22 cellular contexts compared by ENCODE assay signal in genomic region chr3:181851063-181851462, GRCh38.
DNase-seq lines count a peak whose midpoint lies in the region; ATAC-seq, FAIRE-seq and TF ChIP-seq lines count a peak whose summit lies in the region.
"Had no signal": no experiment of that assay in that cellular context is flagged by ENCODE, and none has a peak within 500 bp of the region (broad histone marks: within the 10 kb centered on the region; RNA-seq: fewer than 3 reads in every experiment).

No MANE protein-coding gene starts in this region.

- CTCF ChIA-PET in A549 (lab: Yijun Ruan, JAX) = no interaction called here

- peak overlapping the region; percentile 69 for H3K4me2 ChIP-seq in A549

- no peak for TF ChIP-seq RAD21 in A549 (conservative IDR thresholded peaks at IDR 0.05 in 1 of 2, IDR thresholded peaks at IDR 0.05 in 1 of 2)

- WGBS in A549 (ENCODE audit: missing lambda C conversion rate) = under 1% methylated on average over 4 of the region's 4 CpGs

- no peaks in the 10 kb centered on the region for H3K9me3 Mint-ChIP-seq in endothelial cell (ENCODE audit: unreplicated experiment)
- H3K9me3 Mint-ChIP-seq: activated CD4-positive, alpha-beta T cell treated with anti-CD3 and anti-CD28 coated beads, Interleukin-2, amount 10 ng/mL, durations not matched to agents 24 days and 14 days; endodermal cell; stimulated activated naive CD8-positive, alpha-beta T cell treated with anti-CD3 and anti-CD28 coated beads, Interleukin-15, amount 100 ng/mL, for 72 hours had no signal

- H3K4me3 ChIP-seq in A549 = no peak overlapping the region; the same call in 2 of the 3 replicates
- H3K4me3 ChIP-seq in left lung = no peak overlapping the region
- H3K4me3 ChIP-seq: uterus had no signal

- TF ChIP-seq EP300 in A549 (IDR thresholded peaks at IDR 0.05) = peak; percentile 33 to 66; a peak in 3 of 5 replicates

- no peak overlapping the region for H3K27ac Mint-ChIP-seq in endothelial cell (ENCODE audit: unreplicated experiment)
- H3K27ac Mint-ChIP-seq: activated CD4-positive, alpha-beta T cell treated with anti-CD3 and anti-CD28 coated beads, Interleukin-2, amount 10 ng/mL, durations not matched to agents 24 days and 14 days; activated naive CD4-positive, alpha-beta T cell treated with anti-CD3 and anti-CD28 coated beads for 36 hours; CD8-positive, alpha-beta T cell; endodermal cell; IgD-negative memory B cell; stimulated activated naive CD8-positive, alpha-beta T cell treated with anti-CD3 and anti-CD28 coated beads, Interleukin-15, amount 100 ng/mL, for 72 hours had no signal

- peaks cover 17% of the 10 kb centered on the region for H3K4me1 ChIP-seq in A549
- no peaks in the 10 kb centered on the region for H3K4me1 ChIP-seq in left lung
- H3K4me1 ChIP-seq: uterus had no signal

- peak in 1 of 2 experiments; percentile 66 for DNase-seq in A549 (ENCODE audit: low read depth in 1 of 2, low spot score in 1 of 2)
- DNase-seq in HPDE6-E6E7 (ENCODE audit: extremely low spot score) = peak; percentile 14
- DNase-seq in NCI-H69 (lab: John Stamatoyannopoulos, UW) = peak; percentile 92
- no peak for DNase-seq in left lung
- no peak for DNase-seq in SK-N-DZ (ENCODE audit: low spot score)
- no peak for DNase-seq in endothelial cell (ENCODE audit: low spot score)
- DNase-seq in GM19239 (ENCODE audit: insufficient read length, low spot score) = no peak
- DNase-seq: activated CD4-positive, alpha-beta T cell treated with anti-CD3 and anti-CD28 coated beads, Interleukin-2, amount 10 ng/mL, durations not matched to agents 24 days and 14 days; activated CD8-positive, alpha-beta memory T cell treated with anti-CD3 and anti-CD28 coated beads, Interleukin-2, amount 50 U/mL, for 48 hours; activated naive CD4-positive, alpha-beta T cell treated with anti-CD3 and anti-CD28 coated beads for 36 hours; CD8-positive, alpha-beta T cell; endodermal cell; left colon; NCI-H526; stimulated activated naive CD8-positive, alpha-beta T cell treated with anti-CD3 and anti-CD28 coated beads, Interleukin-15, amount 100 ng/mL, for 72 hours; SW 1271; uterus had no signal

- no peaks in the 10 kb centered on the region for H3K36me3 ChIP-seq in left lung
- H3K36me3 ChIP-seq: uterus had no signal

- H3K4me3 Mint-ChIP-seq in endothelial cell (ENCODE audit: unreplicated experiment) = no peak overlapping the region
- H3K4me3 Mint-ChIP-seq: activated CD4-positive, alpha-beta T cell treated with anti-CD3 and anti-CD28 coated beads, Interleukin-2, amount 10 ng/mL, durations not matched to agents 24 days and 14 days; activated naive CD4-positive, alpha-beta T cell treated with anti-CD3 and anti-CD28 coated beads for 36 hours; CD8-positive, alpha-beta T cell; endodermal cell; IgD-negative memory B cell; stimulated activated naive CD8-positive, alpha-beta T cell treated with anti-CD3 and anti-CD28 coated beads, Interleukin-15, amount 100 ng/mL, for 72 hours had no signal

- POLR2A ChIA-PET in A549 (lab: Yijun Ruan, JAX) = interaction anchor here (1.0 kb wide), 2 partner anchors 9 to 138 kb away, joined by 3 read pairs; no protein-coding TSS in a partner anchor

- FAIRE-seq in A549 (lab: Jason Lieb, UNC) (no peak), GM19239 (lab: Jason Lieb, UNC) (no peak)
- FAIRE-seq: RCC 7860, TTC549 had no signal

- peaks cover 1% of the 10 kb centered on the region for H3K27me3 Mint-ChIP-seq in endothelial cell (ENCODE audit: unreplicated experiment)
- H3K27me3 Mint-ChIP-seq: activated CD4-positive, alpha-beta T cell treated with anti-CD3 and anti-CD28 coated beads, Interleukin-2, amount 10 ng/mL, durations not matched to agents 24 days and 14 days; IgD-negative memory B cell; stimulated activated naive CD8-positive, alpha-beta T cell treated with anti-CD3 and anti-CD28 coated beads, Interleukin-15, amount 100 ng/mL, for 72 hours had no signal

- TF ChIP-seq CTCF in A549 (IDR thresholded peaks at IDR 0.05) (no peak), left lung (IDR thresholded peaks at IDR 0.05) (no peak), endothelial cell (IDR thresholded peaks at IDR 0.05; ENCODE audit: unreplicated experiment) (no peak)

- H3K27me3 ChIP-seq in left lung = no peaks in the 10 kb centered on the region
- H3K27me3 ChIP-seq: uterus had no signal

- no peak for TF ChIP-seq POLR2A in A549 (IDR thresholded peaks at IDR 0.05; ENCODE audit: low read length)

- H3K36me3 Mint-ChIP-seq in endothelial cell (ENCODE audit: low read depth, unreplicated experiment) = no peaks in the 10 kb centered on the region
- H3K36me3 Mint-ChIP-seq: CD8-positive, alpha-beta T cell; IgD-negative memory B cell had no signal

- no peaks in the 10 kb centered on the region for H3K4me1 Mint-ChIP-seq in endothelial cell (ENCODE audit: unreplicated experiment)
- H3K4me1 Mint-ChIP-seq: activated CD4-positive, alpha-beta T cell treated with anti-CD3 and anti-CD28 coated beads, Interleukin-2, amount 10 ng/mL, durations not matched to agents 24 days and 14 days; stimulated activated naive CD8-positive, alpha-beta T cell treated with anti-CD3 and anti-CD28 coated beads, Interleukin-15, amount 100 ng/mL, for 72 hours had no signal

- ATAC-seq in A549 (peak; percentile 34 to 88; a peak in 3 of 6 replicates), left lung (peak; percentile 92), HG03025 (IDR thresholded peaks at IDR 0.05; ENCODE audit: low FRiP score, unreplicated experiment) (no peak)
- ATAC-seq: CD8-positive, alpha-beta T cell; left colon; sciatic nerve; stimulated activated naive CD8-positive, alpha-beta T cell treated with anti-CD3 and anti-CD28 coated beads, Interleukin-15, amount 100 ng/mL, for 72 hours had no signal

- intact Hi-C loops in left lung (cut with DNase I) = no loop called here

- H3K9me3 ChIP-seq in A549 (no peaks in the 10 kb centered on the region), left lung (no peaks in the 10 kb centered on the region)
- H3K9me3 ChIP-seq: uterus had no signal

- H3K27ac ChIP-seq in A549 (peak overlapping the region; percentile 8 to 76; a peak in 4 of 6 replicates), left lung (no peak overlapping the region)
- H3K27ac ChIP-seq: uterus had no signal

TF ChIP-seq in A549, 52 proteins besides CTCF, POLR2A, EP300 and RAD21:
- TF ChIP-seq JUN (IDR thresholded peaks at IDR 0.05) (0 out of 5 replicates have a peak, but pooled peaks of 1 of the 2 experiments have one; percentile 21), PBX3 (IDR thresholded peaks at IDR 0.05) (no peak), MAX (IDR thresholded peaks at IDR 0.05) (peak; percentile 49; the same call in 1 of the 2 replicates), CEBPB (IDR thresholded peaks at IDR 0.05) (peak; percentile 84 to 89), MAZ (IDR thresholded peaks at IDR 0.05; ENCODE audit: borderline replicate concordance, low read depth, low read length) (no peak), HES2 (IDR thresholded peaks at IDR 0.05) (peak; percentile 79), HDAC2 (IDR thresholded peaks at IDR 0.05) (no peak), GATA3 (IDR thresholded peaks at IDR 0.05; ENCODE audit: borderline replicate concordance) (peak; percentile 89), RNF2 (IDR thresholded peaks at IDR 0.05; ENCODE audit: borderline replicate concordance, low read depth) (no peak)
- TF ChIP-seq, protein P1, sequence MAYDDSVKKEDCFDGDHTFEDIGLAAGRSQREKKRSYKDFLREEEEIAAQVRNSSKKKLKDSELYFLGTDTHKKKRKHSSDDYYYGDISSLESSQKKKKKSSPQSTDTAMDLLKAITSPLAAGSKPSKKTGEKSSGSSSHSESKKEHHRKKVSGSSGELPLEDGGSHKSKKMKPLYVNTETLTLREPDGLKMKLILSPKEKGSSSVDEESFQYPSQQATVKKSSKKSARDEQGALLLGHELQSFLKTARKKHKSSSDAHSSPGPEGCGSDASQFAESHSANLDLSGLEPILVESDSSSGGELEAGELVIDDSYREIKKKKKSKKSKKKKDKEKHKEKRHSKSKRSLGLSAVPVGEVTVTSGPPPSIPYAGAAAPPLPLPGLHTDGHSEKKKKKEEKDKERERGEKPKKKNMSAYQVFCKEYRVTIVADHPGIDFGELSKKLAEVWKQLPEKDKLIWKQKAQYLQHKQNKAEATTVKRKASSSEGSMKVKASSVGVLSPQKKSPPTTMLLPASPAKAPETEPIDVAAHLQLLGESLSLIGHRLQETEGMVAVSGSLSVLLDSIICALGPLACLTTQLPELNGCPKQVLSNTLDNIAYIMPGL (CRISPR knock-in tag; IDR thresholded peaks at IDR 0.05; ENCODE audit: borderline replicate concordance) = no peak

Comparison
In these comparisons a context has a peak if more than half of its experiments do, and no peak if none do; other contexts are left out.
1. DNase-seq: peak in HPDE6-E6E7 (single experiment) and NCI-H69 (single experiment); none in left lung (0 of 2), SK-N-DZ (single experiment), endothelial cell (single experiment) and GM19239 (single experiment).
2. H3K27ac ChIP-seq: peak in A549 (2 of 2); none in left lung (0 of 2).